ENCODE assay signal across 8 cellular contexts in genomic region chr7:138982204-138982623, GRCh38. TPM values are rescaled to one million over a fixed set of nuclear protein-coding genes. Genes with fewer than 3 reads are reported as not detected.
A peak's percentile ranks its signal among the peaks of the same experiment; 100 is the strongest.
DNase-seq lines count a peak whose midpoint lies in the region; ATAC-seq, FAIRE-seq and TF ChIP-seq lines count a peak whose summit lies in the region.
"Had no signal": no experiment of that assay in that cellular context is flagged by ENCODE, and none has a peak within 500 bp of the region (broad histone marks: within the 10 kb centered on the region; RNA-seq: fewer than 3 reads in every experiment).

No MANE protein-coding gene starts in this region.

- H3K4me3 Mint-ChIP-seq in H9, result peak overlapping the region; percentile 57 to 76

- FAIRE-seq in H54 (lab: Jason Lieb, UNC), result no peak

- H3K18ac ChIP-seq in H9 (ENCODE audit: insufficient read length, low read depth, low read length), result no peak overlapping the region

- H2BK15ac ChIP-seq in H9 (ENCODE audit: low read depth, low read length), result no peak overlapping the region; the same call in 1 of the 2 replicates

- no peak overlapping the region for H3K4ac ChIP-seq in H9 (ENCODE audit: low read depth, low read length)

- H3K79me1 ChIP-seq in H9 (ENCODE audit: insufficient read depth, low read depth, low read length, poor library complexity, severe bottlenecking), result no peaks in the 10 kb centered on the region

- no peak overlapping the region for H3K9ac ChIP-seq in H9 (ENCODE audit: extremely low read depth, insufficient read length, low read length)

- DNase-seq in H9 (no peak), SJSA1 (ENCODE audit: low read depth in 1 of 2, low spot score in 2 of 2) (no peak), fibroblast of the aortic adventitia (ENCODE audit: low read depth) (peak; percentile 16), gastrocnemius medialis (no peak), H54 (ENCODE audit: insufficient read length, low spot score) (no peak)
- no peak for DNase-seq in stimulated activated CD4-positive, alpha-beta T cell treated with anti-CD3 and anti-CD28 coated beads, Interleukin-2, amount 100 ng/mL, for 48 hours
- DNase-seq: activated effector memory CD4-positive, alpha-beta T cell treated with Interleukin-2 at 50 U/mL for 16 hours had no signal

- H3K27ac Mint-ChIP-seq in H9, result no peak overlapping the region

- H3K9me3 Mint-ChIP-seq in H9, result peaks cover 1 to 3% of the 10 kb centered on the region in 2 experiments; a peak in 2 of 5 replicates

- no peak for TF ChIP-seq CTCF in H9 (conservative IDR thresholded peaks at IDR 0.05)
- no peak for TF ChIP-seq CTCF in fibroblast of the aortic adventitia (IDR thresholded peaks at IDR 0.05; ENCODE audit: insufficient read depth, low read length)
- no peak for TF ChIP-seq CTCF in gastrocnemius medialis (IDR thresholded peaks at IDR 0.05 in 4 of 5, conservative IDR thresholded peaks at IDR 0.05 in 1 of 5)

- H3K27me3 Mint-ChIP-seq in H9 (ENCODE audit: low read depth), result peaks cover 7% of the 10 kb centered on the region

- H4K91ac ChIP-seq in H9 (ENCODE audit: insufficient read length, low read depth, low read length), result no peak overlapping the region

- in situ Hi-C loops in gastrocnemius medialis (cut with MboI; ENCODE audit: low sequenced_read_pairs in 4 of 4), result loop anchor here in 1 of 4 donors (10.0 kb wide), 1 partner anchor 97 kb away; no protein-coding TSS in a partner anchor

- H2AK5ac ChIP-seq in H9 (ENCODE audit: insufficient read length, low read length), result no peak overlapping the region

- TF ChIP-seq POLR2A in gastrocnemius medialis (IDR thresholded peaks at IDR 0.05) (no peak), H54 (IDR thresholded peaks at IDR 0.05; ENCODE audit: low read depth, low read length) (no peak)

- H3K23me2 ChIP-seq in H9 (ENCODE audit: insufficient read length, low read depth, low read length, poor library complexity, severe bottlenecking), result peaks cover 13% of the 10 kb centered on the region

- H3K14ac ChIP-seq in H9 (ENCODE audit: insufficient read depth, low read length), result 0 out of 2 replicates have a peak overlapping the region, but pooled peaks have one; percentile 64

- no peaks in the 10 kb centered on the region for H3K36me3 ChIP-seq in SJSA1
- H3K36me3 ChIP-seq in gastrocnemius medialis, result no peaks in the 10 kb centered on the region

- H4K5ac ChIP-seq in H9 (ENCODE audit: insufficient read length, low read depth, low read length), result no peak overlapping the region

- no peak overlapping the region for H2BK5ac ChIP-seq in H9 (ENCODE audit: insufficient read length, low read length)

- intact Hi-C loops in gastrocnemius medialis (cut with DNase I; ENCODE audit: low total_unique reads), result no loop called here

- H3K27ac ChIP-seq in H9 (ENCODE audit: insufficient read length, low read depth, low read length) (no peak overlapping the region), SJSA1 (no peak overlapping the region), gastrocnemius medialis (no peak overlapping the region)

- peaks cover 31 to 32% of the 10 kb centered on the region in 2 experiments for H3K4me1 Mint-ChIP-seq in H9

- no peak overlapping the region for H2BK120ac ChIP-seq in H9 (ENCODE audit: low read depth, low read length, poor library complexity, severe bottlenecking)

- H2AFZ ChIP-seq in H9 (ENCODE audit: low read length), result no peak overlapping the region

- H3K9me3 ChIP-seq in H9 (ENCODE audit: control insufficient read depth, low read depth, low read length) (no peaks in the 10 kb centered on the region), SJSA1 (replicated peaks) (peaks cover 4% of the 10 kb centered on the region; the same call in 1 of the 2 replicates), gastrocnemius medialis (no peaks in the 10 kb centered on the region)

- H3T11ph ChIP-seq in H9 (ENCODE audit: low read length), result no peak overlapping the region

- H4K20me1 ChIP-seq in H9 (ENCODE audit: control insufficient read depth, insufficient read depth, insufficient read length), result no peaks in the 10 kb centered on the region

- peaks cover 2 to 7% (median 3%) of the 10 kb centered on the region in 3 experiments; a peak in 4 of 7 replicates for H3K36me3 Mint-ChIP-seq in H9 (ENCODE audit: insufficient read depth in 1 of 3, low read depth in 3 of 3)

- WGBS in H9 (ENCODE audit: extremely low coverage, insufficient read length, low lambda C conversion rate), result no CpG with 5 or more reads among the region's 14 CpGs

- no peak overlapping the region for H3K56ac ChIP-seq in H9 (ENCODE audit: insufficient read length, low read depth, low read length)

- H3K27me3 ChIP-seq in H9 (ENCODE audit: insufficient read depth, low read length), result no peaks in the 10 kb centered on the region; the same call in 1 of the 2 replicates
- H3K27me3 ChIP-seq in SJSA1 (replicated peaks), result peaks cover 6% of the 10 kb centered on the region
- H3K27me3 ChIP-seq in gastrocnemius medialis, result peaks cover 2 to 10% (median 7%) of the 10 kb centered on the region in 3 donors

- peaks cover 3% of the 10 kb centered on the region; the same call in 1 of the 2 replicates for H3K79me2 ChIP-seq in H9 (ENCODE audit: insufficient read depth, low read length)

- H3K4me1 ChIP-seq in H9 (ENCODE audit: insufficient read depth, low read length) (peaks cover 2% of the 10 kb centered on the region; the same call in 1 of the 2 replicates), SJSA1 (replicated peaks) (peaks cover 21% of the 10 kb centered on the region), gastrocnemius medialis (peaks cover 5 to 7% of the 10 kb centered on the region in 2 donors)

- H4K8ac ChIP-seq in H9 (replicated peaks; ENCODE audit: insufficient read length, low read depth, low read length), result no peak overlapping the region

- H3K4me3 ChIP-seq in SJSA1 (peak overlapping the region; percentile 68), fibroblast of the aortic adventitia (ENCODE audit: low read depth, low read length) (no peak overlapping the region), gastrocnemius medialis (peak overlapping the region; percentile 44 to 52 (median 49))

- H3K4me2 ChIP-seq in H9 (ENCODE audit: insufficient read depth, insufficient read length, low read length), result peak overlapping the region; percentile 57

- no peak overlapping the region for H2BK12ac ChIP-seq in H9 (ENCODE audit: insufficient read length, low read depth, low read length)

- H3K23ac ChIP-seq in H9 (ENCODE audit: insufficient read length, low read depth, low read length), result no peak overlapping the region

- H2BK20ac ChIP-seq in H9 (ENCODE audit: low read depth, low read length, poor library complexity, severe bottlenecking), result no peak overlapping the region

- ATAC-seq in gastrocnemius medialis (no peak), GM18517 (IDR thresholded peaks at IDR 0.05; ENCODE audit: unreplicated experiment) (no peak)

RNA-seq across cellular contexts. Expression of gene KIAA1549, which starts 1.0 kb away (rescaled TPM):
- total RNA-seq in H9 (2021) (11.4 and 11.9 TPM in 2 replicates), fibroblast of the aortic adventitia (ENCODE audit: low replicate concordance) (0.57 and 3.7 TPM in 2 replicates), gastrocnemius medialis (under 1 TPM; 0.55 to 0.87 (median 0.75) TPM)
- total RNA-seq in SJSA1 (2014; rRNA removed; shearing (Covaris generic)), result 0.75 and 0.95 TPM in 2 replicates

RNA-seq across cellular contexts. Expression of gene ZC3HAV1L, which starts 53.6 kb away (rescaled TPM):
- total RNA-seq in H9 (2021) (not detected in 2 replicates), fibroblast of the aortic adventitia (ENCODE audit: low replicate concordance) (11.9 and 36.6 TPM in 2 replicates), gastrocnemius medialis (1 to 10 TPM; 1.1 to 2.2 (median 1.5) TPM)
- 7.5 and 15.2 TPM in 2 replicates for total RNA-seq in SJSA1 (2014; rRNA removed; shearing (Covaris generic))
